Comparison of ENCODE assay signal across 2 cellular contexts in the genomic region with DNA sequence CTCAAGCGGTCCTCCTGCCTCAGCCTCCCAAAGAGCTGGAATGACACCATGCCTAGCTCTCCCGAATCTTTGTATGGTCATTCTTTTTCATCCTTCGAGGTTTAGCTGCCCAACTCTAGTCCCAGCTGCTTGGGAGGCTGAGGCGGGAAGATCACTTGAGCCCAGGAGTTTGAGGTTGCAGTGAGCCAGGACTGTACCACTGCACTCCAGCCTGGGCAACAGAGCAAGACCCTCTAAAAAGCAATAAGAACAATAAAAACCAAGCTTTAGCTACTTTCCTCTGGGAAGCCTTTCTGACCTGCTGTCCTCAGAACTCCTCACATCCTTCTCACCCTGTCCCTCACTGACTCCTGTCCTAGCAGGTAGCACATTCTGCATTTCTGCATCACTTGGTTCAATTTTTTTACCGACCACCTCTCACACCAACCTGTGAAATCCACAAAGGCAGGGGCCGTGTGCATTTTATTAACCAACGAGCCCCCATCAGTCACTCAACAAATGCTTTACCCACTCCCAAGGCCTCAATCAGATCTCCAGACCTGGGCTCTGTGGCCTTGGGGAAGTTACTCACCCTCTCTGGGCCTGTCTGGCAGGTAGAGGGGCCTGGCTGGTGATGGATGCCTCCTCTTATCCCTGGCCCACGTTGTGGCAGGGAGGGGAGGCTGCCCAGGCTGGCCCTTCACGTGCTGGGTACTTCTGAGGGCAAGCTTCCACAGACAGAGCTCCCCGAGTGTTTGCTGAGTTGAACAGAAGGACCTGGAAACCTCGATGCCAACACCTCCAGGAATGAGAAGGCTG.
TF ChIP-seq lines count a peak whose summit lies in the region.

No MANE protein-coding gene starts in this region.

TF ChIP-seq in SK-N-SH, 30 proteins besides CTCF, POLR2A, EP300 and RAD21:
- TF ChIP-seq YY1 (IDR thresholded peaks at IDR 0.05; ENCODE audit: low read depth) (no peak), MEF2A (IDR thresholded peaks at IDR 0.05; ENCODE audit: borderline replicate concordance, low read depth) (no peak), SMC3 (IDR thresholded peaks at IDR 0.05; ENCODE audit: low read depth, low read length) (no peak)

TF ChIP-seq in SK-N-SH treated with all-trans-retinoic acid at 6 μM for 48 hours, 23 proteins besides CTCF, POLR2A, EP300 and RAD21:
- TF ChIP-seq ZNF565 (CRISPR knock-in tag; conservative IDR thresholded peaks at IDR 0.05; ENCODE audit: low read depth): no peak
- no peak for TF ChIP-seq ZNF8 (CRISPR knock-in tag; IDR thresholded peaks at IDR 0.05)
- TF ChIP-seq SNAI2 (CRISPR knock-in tag; IDR thresholded peaks at IDR 0.05): no peak
- no peak for TF ChIP-seq ZFP30 (CRISPR knock-in tag; IDR thresholded peaks at IDR 0.05)
- no peak for TF ChIP-seq RARB (CRISPR knock-in tag; IDR thresholded peaks at IDR 0.05)
- TF ChIP-seq ZNF70 (CRISPR knock-in tag; IDR thresholded peaks at IDR 0.05): no peak
- TF ChIP-seq CREB5 (CRISPR knock-in tag; IDR thresholded peaks at IDR 0.05; ENCODE audit: low read depth): no peak
- TF ChIP-seq CSDC2 (CRISPR knock-in tag; IDR thresholded peaks at IDR 0.05): no peak
- TF ChIP-seq, protein P1, sequence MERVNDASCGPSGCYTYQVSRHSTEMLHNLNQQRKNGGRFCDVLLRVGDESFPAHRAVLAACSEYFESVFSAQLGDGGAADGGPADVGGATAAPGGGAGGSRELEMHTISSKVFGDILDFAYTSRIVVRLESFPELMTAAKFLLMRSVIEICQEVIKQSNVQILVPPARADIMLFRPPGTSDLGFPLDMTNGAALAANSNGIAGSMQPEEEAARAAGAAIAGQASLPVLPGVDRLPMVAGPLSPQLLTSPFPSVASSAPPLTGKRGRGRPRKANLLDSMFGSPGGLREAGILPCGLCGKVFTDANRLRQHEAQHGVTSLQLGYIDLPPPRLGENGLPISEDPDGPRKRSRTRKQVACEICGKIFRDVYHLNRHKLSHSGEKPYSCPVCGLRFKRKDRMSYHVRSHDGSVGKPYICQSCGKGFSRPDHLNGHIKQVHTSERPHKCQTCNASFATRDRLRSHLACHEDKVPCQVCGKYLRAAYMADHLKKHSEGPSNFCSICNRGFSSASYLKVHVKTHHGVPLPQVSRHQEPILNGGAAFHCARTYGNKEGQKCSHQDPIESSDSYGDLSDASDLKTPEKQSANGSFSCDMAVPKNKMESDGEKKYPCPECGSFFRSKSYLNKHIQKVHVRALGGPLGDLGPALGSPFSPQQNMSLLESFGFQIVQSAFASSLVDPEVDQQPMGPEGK (CRISPR knock-in tag; IDR thresholded peaks at IDR 0.05; ENCODE audit: borderline replicate concordance): no peak
- no peak for TF ChIP-seq BACH2 (CRISPR knock-in tag; IDR thresholded peaks at IDR 0.05; ENCODE audit: borderline replicate concordance)
- no peak for TF ChIP-seq OSR1 (CRISPR knock-in tag; IDR thresholded peaks at IDR 0.05)
